Comparison of ENCODE assay signal across 1 cellular context in genomic region chr1:44267438-44267837, GRCh38.
TF ChIP-seq lines count a peak whose summit lies in the region.

No MANE protein-coding gene starts in this region.

TF ChIP-seq in HEK293, 187 proteins besides CTCF, POLR2A, EP300 and RAD21 (continued from another document and continues in another):
- TF ChIP-seq PRDM10 (tag by site-specific recombination; IDR thresholded peaks at IDR 0.05): no peak
- no peak for TF ChIP-seq ZFP3 (tag by site-specific recombination; IDR thresholded peaks at IDR 0.05; ENCODE audit: low read depth)
- TF ChIP-seq ZEB2 (tag by site-specific recombination; IDR thresholded peaks at IDR 0.05): no peak
- TF ChIP-seq SCRT2 (tag by site-specific recombination; IDR thresholded peaks at IDR 0.05): no peak
- TF ChIP-seq ZNF341 (tag by site-specific recombination; IDR thresholded peaks at IDR 0.05; ENCODE audit: low read depth): peak; percentile 66
- TF ChIP-seq SP2 (tag by site-specific recombination; IDR thresholded peaks at IDR 0.05): no peak
- TF ChIP-seq ZNF585B (tag by site-specific recombination; IDR thresholded peaks at IDR 0.05): no peak
- TF ChIP-seq ZNF560 (tag by site-specific recombination; IDR thresholded peaks at IDR 0.05; ENCODE audit: borderline replicate concordance): no peak
- no peak for TF ChIP-seq ZFP69B (tag by site-specific recombination; IDR thresholded peaks at IDR 0.05)
- TF ChIP-seq SCRT1 (tag by site-specific recombination; IDR thresholded peaks at IDR 0.05; ENCODE audit: borderline replicate concordance): no peak
- no peak; the same call in 1 of the 2 replicates for TF ChIP-seq ZNF398 (tag by site-specific recombination; IDR thresholded peaks at IDR 0.05)
- TF ChIP-seq ZNF366 (tag by site-specific recombination; conservative IDR thresholded peaks at IDR 0.05): no peak
- TF ChIP-seq ZNF324 (tag by site-specific recombination; IDR thresholded peaks at IDR 0.05): no peak
- no peak for TF ChIP-seq TCF7L2 (IDR thresholded peaks at IDR 0.05; ENCODE audit: borderline replicate concordance, low read depth, low read length)
- no peak for TF ChIP-seq RBAK (tag by site-specific recombination; IDR thresholded peaks at IDR 0.05)
- peak; percentile 49; the same call in 1 of the 2 replicates for TF ChIP-seq ZNF596 (tag by site-specific recombination; IDR thresholded peaks at IDR 0.05)
- TF ChIP-seq ZNF639 (tag by site-specific recombination; IDR thresholded peaks at IDR 0.05): no peak
- TF ChIP-seq BCL11B (tag by site-specific recombination; IDR thresholded peaks at IDR 0.05; ENCODE audit: low read depth): no peak
- no peak for TF ChIP-seq ZNF184 (tag by site-specific recombination; IDR thresholded peaks at IDR 0.05)
- TF ChIP-seq ZNF664 (tag by site-specific recombination; IDR thresholded peaks at IDR 0.05): no peak
- peak; percentile 60; the same call in 1 of the 2 replicates for TF ChIP-seq ZSCAN16 (tag by site-specific recombination; IDR thresholded peaks at IDR 0.05)
- TF ChIP-seq ZNF510 (tag by site-specific recombination; IDR thresholded peaks at IDR 0.05; ENCODE audit: insufficient replicate concordance): no peak
- no peak for TF ChIP-seq ZSCAN5A (tag by site-specific recombination; IDR thresholded peaks at IDR 0.05)
- TF ChIP-seq ZSCAN4 (tag by site-specific recombination; IDR thresholded peaks at IDR 0.05): no peak
- no peak for TF ChIP-seq ZNF214 (tag by site-specific recombination; IDR thresholded peaks at IDR 0.05; ENCODE audit: borderline replicate concordance)
- no peak for TF ChIP-seq ZNF433 (tag by site-specific recombination; IDR thresholded peaks at IDR 0.05; ENCODE audit: low read depth)
- peak; percentile 87 for TF ChIP-seq ZNF423 (tag by site-specific recombination; IDR thresholded peaks at IDR 0.05)
- TF ChIP-seq ZNF221 (tag by site-specific recombination; IDR thresholded peaks at IDR 0.05; ENCODE audit: borderline replicate concordance): no peak
- TF ChIP-seq ZNF292 (tag by site-specific recombination; IDR thresholded peaks at IDR 0.05; ENCODE audit: borderline replicate concordance, low read depth): no peak
- peak; percentile 71 for TF ChIP-seq IKZF3 (tag by site-specific recombination; IDR thresholded peaks at IDR 0.05)
- peak; percentile 99 for TF ChIP-seq ZIC2 (tag by site-specific recombination; IDR thresholded peaks at IDR 0.05)
- no peak for TF ChIP-seq TSHZ1 (tag by site-specific recombination; IDR thresholded peaks at IDR 0.05; ENCODE audit: borderline replicate concordance)
- peak; percentile 87 for TF ChIP-seq GLIS1 (tag by site-specific recombination; IDR thresholded peaks at IDR 0.05)
- peak; percentile 57 for TF ChIP-seq ZBTB17 (tag by site-specific recombination; IDR thresholded peaks at IDR 0.05)
- no peak for TF ChIP-seq HOXD13 (CRISPR knock-in tag; IDR thresholded peaks at IDR 0.05; ENCODE audit: borderline replicate concordance)
- peak; percentile 87 for TF ChIP-seq SP7 (tag by site-specific recombination; IDR thresholded peaks at IDR 0.05)
- no peak for TF ChIP-seq ZNF16 (tag by site-specific recombination; IDR thresholded peaks at IDR 0.05; ENCODE audit: low read depth)
- TF ChIP-seq OVOL3 (tag by site-specific recombination; IDR thresholded peaks at IDR 0.05): no peak
- TF ChIP-seq WT1 (tag by site-specific recombination; IDR thresholded peaks at IDR 0.05): peak; percentile 98
- no peak for TF ChIP-seq ZNF114 (tag by site-specific recombination; IDR thresholded peaks at IDR 0.05)
- no peak for TF ChIP-seq ZBTB1 (tag by site-specific recombination; IDR thresholded peaks at IDR 0.05)
- TF ChIP-seq SETDB1 (IDR thresholded peaks at IDR 0.05; ENCODE audit: insufficient read length, low read length): no peak
- TF ChIP-seq ZNF707 (tag by site-specific recombination; IDR thresholded peaks at IDR 0.05): no peak
- no peak for TF ChIP-seq ZNF23 (tag by site-specific recombination; IDR thresholded peaks at IDR 0.05; ENCODE audit: borderline replicate concordance)
- no peak for TF ChIP-seq ZNF658 (tag by site-specific recombination; IDR thresholded peaks at IDR 0.05)
- peak; percentile 97 for TF ChIP-seq GFI1B (tag by site-specific recombination; IDR thresholded peaks at IDR 0.05)
- no peak for TF ChIP-seq ZNF394 (tag by site-specific recombination; IDR thresholded peaks at IDR 0.05; ENCODE audit: borderline replicate concordance)
- TF ChIP-seq ZNF600 (tag by site-specific recombination; IDR thresholded peaks at IDR 0.05): no peak
- peak; percentile 93 for TF ChIP-seq PRDM6 (tag by site-specific recombination; IDR thresholded peaks at IDR 0.05)
- TF ChIP-seq ZNF785 (tag by site-specific recombination; IDR thresholded peaks at IDR 0.05): no peak
- TF ChIP-seq ZBTB6 (tag by site-specific recombination; IDR thresholded peaks at IDR 0.05): no peak
- no peak for TF ChIP-seq ZNF521 (tag by site-specific recombination; IDR thresholded peaks at IDR 0.05)
- TF ChIP-seq ZNF558 (tag by site-specific recombination; IDR thresholded peaks at IDR 0.05): no peak
- TF ChIP-seq ZNF140 (tag by site-specific recombination; IDR thresholded peaks at IDR 0.05): no peak
- no peak for TF ChIP-seq ZBTB21 (tag by site-specific recombination; IDR thresholded peaks at IDR 0.05)
